Comparison of ENCODE assay signal across 8 cellular contexts in genomic region chr7:148983220-148984146, GRCh38. TPM values are rescaled to one million over a fixed set of nuclear protein-coding genes. Genes with fewer than 3 reads are reported as not detected.
A peak's percentile ranks its signal among the peaks of the same experiment; 100 is the strongest.
DNase-seq lines count a peak whose midpoint lies in the region; ATAC-seq and TF ChIP-seq lines count a peak whose summit lies in the region.

No MANE protein-coding gene starts in this region.

- H3K4me1 ChIP-seq in left lung, result peaks cover 0 to 35% of the 10 kb centered on the region in 2 donors

- peak overlapping the region; percentile 65 for H3K4me3 ChIP-seq in AG09309 (ENCODE audit: control insufficient read depth, low read depth, low read length)
- H3K4me3 ChIP-seq in left lung, result peak overlapping the region; percentile 62 to 68

- no peaks in the 10 kb centered on the region for H3K36me3 ChIP-seq in left lung

- no peaks in the 10 kb centered on the region for H3K9me3 ChIP-seq in left lung

- intact Hi-C loops in left lung (cut with DNase I), result no loop called here

- no peak for TF ChIP-seq CTCF in AG09309 (IDR thresholded peaks at IDR 0.05; ENCODE audit: control insufficient read depth, insufficient read depth, low read depth, low read length, missing control alignments)
- TF ChIP-seq CTCF in left lung (IDR thresholded peaks at IDR 0.05), result no peak

- peak; percentile 43 for ATAC-seq in GM19043 (IDR thresholded peaks at IDR 0.05; ENCODE audit: low read depth, unreplicated experiment)
- peak; percentile 49 for ATAC-seq in HG03378 (IDR thresholded peaks at IDR 0.05; ENCODE audit: unreplicated experiment)
- ATAC-seq in left lung, result peak; percentile 47

- peaks cover 0 to 7% of the 10 kb centered on the region in 2 donors for H3K27me3 ChIP-seq in left lung

- H3K27ac ChIP-seq in cingulate gyrus (ENCODE audit: low read depth, low read length) (peak overlapping the region; percentile 44), left lung (peak overlapping the region in 1 of 2 donors; percentile 20)

- DNase-seq in AG09309 (ENCODE audit: low read depth), result no peak
- peak; percentile 62 for DNase-seq in NCI-H460 (ENCODE audit: extremely low read depth, low read depth)
- DNase-seq in activated CD4-positive, alpha-beta T cell treated with anti-CD3 and anti-CD28 coated beads for 4 hours, result peak; percentile 83 to 87
- DNase-seq in left lung, result peak; percentile 54 to 86
- DNase-seq in stimulated activated CD4-positive, alpha-beta T cell treated with anti-CD3 and anti-CD28 coated beads, Interleukin-2, amount 100 ng/mL, for 48 hours, result peak; percentile 74 to 75

RNA-seq across cellular contexts. Expression of gene PDIA4, which starts 44.8 kb away (rescaled TPM):
- 248 and 264 TPM in 2 replicates for total RNA-seq in NCI-H460 (2014; rRNA removed; shearing (Covaris generic))
- 349 and 423 TPM in 2 replicates for polyA plus RNA-seq in NCI-H460 (2014; cell fraction: nucleus; rRNA removed)
- total RNA-seq in left lung, result 100 to 1,000 TPM; 204 to 239 TPM
